ENCODE assay signal across 25 cellular contexts in genomic region chr6:14582731-14583130, GRCh38.
"Had no signal": no experiment of that assay in that cellular context is flagged by ENCODE, and none has a peak within 500 bp of the region (broad histone marks: within the 10 kb centered on the region; RNA-seq: fewer than 3 reads in every experiment).

No MANE protein-coding gene starts in this region.

- H3K9me3 Mint-ChIP-seq: dendritic cell treated with granulocyte-macrophage colony-stimulating factor and Interleukin-4, amounts not matched to agents 40 ng/mL and 50 ng/mL, for 4 days; effector memory CD8-positive, alpha-beta T cell; endodermal cell had no signal

- H3K9me3 ChIP-seq: colonic mucosa, esophagus muscularis mucosa, esophagus squamous epithelium, gastrocnemius medialis, gastroesophageal sphincter, heart left ventricle, heart right ventricle had no signal

- H3K27ac Mint-ChIP-seq: effector memory CD8-positive, alpha-beta T cell; endodermal cell had no signal

- H3K4me3 ChIP-seq: colonic mucosa, coronary artery, dorsolateral prefrontal cortex, esophagus muscularis mucosa, esophagus squamous epithelium, gastrocnemius medialis, gastroesophageal sphincter, heart left ventricle, heart right ventricle had no signal

- H3K27ac ChIP-seq: colonic mucosa, coronary artery, dorsolateral prefrontal cortex, epithelial cell of prostate, esophagus muscularis mucosa, esophagus squamous epithelium, foreskin keratinocyte, gastrocnemius medialis, gastroesophageal sphincter, heart left ventricle, heart right ventricle had no signal

- ATAC-seq: effector memory CD8-positive, alpha-beta T cell; esophagus mucosa; foreskin keratinocyte; gastrocnemius medialis; gastroesophageal sphincter had no signal

- DNase-seq: colonic mucosa; cortex of kidney; dermis blood vessel endothelial cell; dorsolateral prefrontal cortex; effector CD4-positive, alpha-beta T cell; effector CD8-positive, alpha-beta T cell; effector memory CD4-positive, alpha-beta T cell; effector memory CD8-positive, alpha-beta T cell; endodermal cell; erythroblast; esophagus squamous epithelium; foreskin fibroblast; foreskin keratinocyte; foreskin melanocyte; gastrocnemius medialis; glutamatergic neuron; head of caudate nucleus; heart left ventricle; heart right ventricle had no signal

- H3K27me3 Mint-ChIP-seq: dendritic cell treated with granulocyte-macrophage colony-stimulating factor and Interleukin-4, amounts not matched to agents 40 ng/mL and 50 ng/mL, for 4 days had no signal

- H3K4me3 Mint-ChIP-seq: dendritic cell treated with granulocyte-macrophage colony-stimulating factor and Interleukin-4, amounts not matched to agents 40 ng/mL and 50 ng/mL, for 4 days; effector memory CD8-positive, alpha-beta T cell; endodermal cell had no signal

- H3K36me3 ChIP-seq: colonic mucosa, esophagus muscularis mucosa, esophagus squamous epithelium, gastrocnemius medialis, gastroesophageal sphincter, heart left ventricle, heart right ventricle had no signal
